ENCODE assay signal across 8 cellular contexts in the genomic region with DNA sequence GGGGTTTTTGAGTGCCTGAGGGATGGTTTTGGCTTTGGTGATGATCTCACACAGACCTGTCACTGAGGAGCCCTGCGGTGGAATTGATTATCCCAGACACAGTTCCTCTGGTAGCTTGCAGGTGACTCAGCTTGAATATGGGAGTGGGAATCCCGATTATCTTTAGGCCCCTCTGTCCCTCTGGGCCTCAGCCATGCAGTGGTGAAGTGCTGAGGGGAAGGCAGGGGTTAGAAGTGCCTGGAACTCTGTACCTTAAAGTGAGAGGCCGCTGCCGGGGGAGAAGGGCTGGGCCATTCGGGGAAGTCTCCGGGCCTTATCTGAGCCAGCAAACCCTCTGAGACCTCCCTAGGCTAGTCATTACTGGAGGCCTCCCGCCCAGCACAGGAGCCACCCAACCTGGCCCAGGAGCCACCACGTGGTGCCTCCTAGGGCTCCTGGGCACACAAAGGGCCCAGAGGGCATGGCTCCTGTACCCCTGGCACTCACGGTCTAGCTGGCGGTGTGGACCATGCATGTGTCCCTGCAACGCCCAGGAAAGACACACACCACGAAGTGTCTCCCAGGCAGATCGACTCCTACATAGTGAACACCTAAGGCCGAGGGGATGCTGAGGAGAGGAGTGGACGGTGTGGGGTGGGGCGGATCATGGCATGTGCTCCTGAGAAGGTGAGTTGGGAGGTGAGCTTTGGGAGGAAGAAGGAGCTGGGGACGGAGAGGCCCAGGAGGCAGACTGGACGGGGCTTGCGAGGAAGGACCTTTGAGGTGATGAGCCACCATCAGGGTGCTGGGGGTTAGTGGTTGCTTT. TPM values are rescaled to one million over a fixed set of nuclear protein-coding genes. Genes with fewer than 3 reads are reported as not detected.
DNase-seq lines count a peak whose midpoint lies in the region; ATAC-seq, FAIRE-seq and TF ChIP-seq lines count a peak whose summit lies in the region.

No MANE protein-coding gene starts in this region.

- TF ChIP-seq RAD21 in SK-N-SH (IDR thresholded peaks at IDR 0.05; ENCODE audit: low read length): no peak

- H3K9me3 ChIP-seq in SK-N-SH (no peaks in the 10 kb centered on the region), pancreas (no peaks in the 10 kb centered on the region), PC-3 (ENCODE audit: low read length) (no peaks in the 10 kb centered on the region)

- H3K27ac Mint-ChIP-seq in activated T-helper 2 cell treated with anti-CD3 and anti-CD28 coated beads, Interferon-gamma antibody, Interleukin-2, Interleukin-4, amounts not matched to agents 10 μg/mL and 5 μg/mL and 100 μg/mL, durations not matched to agents 14 hours and 24 hours and 36 hours: peak overlapping the region; percentile 83
- H3K27ac Mint-ChIP-seq in stimulated activated naive CD8-positive, alpha-beta T cell treated with anti-CD3 and anti-CD28 coated beads, Interleukin-15, amount 100 ng/mL, for 72 hours: peak overlapping the region; percentile 66 to 97

- H3K4me2 ChIP-seq in SK-N-SH (no peak overlapping the region), PC-3 (ENCODE audit: low read length) (no peak overlapping the region)

- H3K36me3 ChIP-seq in SK-N-SH (replicated peaks in 1 of 2; ENCODE audit: control insufficient read depth in 1 of 2, insufficient read depth in 2 of 2, low read length in 1 of 2): peaks cover 0 to 5% of the 10 kb centered on the region in 2 experiments
- no peaks in the 10 kb centered on the region for H3K36me3 ChIP-seq in pancreas
- H3K36me3 ChIP-seq in PC-3 (ENCODE audit: low read depth, low read length): peaks cover 8% of the 10 kb centered on the region; the same call in 1 of the 2 replicates

- H3K27ac ChIP-seq in SK-N-SH (ENCODE audit: low read depth in 2 of 2, low read length in 1 of 2): no peak overlapping the region; a peak in 1 of 4 replicates
- peak overlapping the region in 2 of 4 donors; percentile 33 to 41 for H3K27ac ChIP-seq in pancreas
- H3K27ac ChIP-seq in PC-3 (ENCODE audit: low read length): no peak overlapping the region

- no peak overlapping the region for H3K9ac ChIP-seq in SK-N-SH
- no peak overlapping the region for H3K9ac ChIP-seq in PC-3 (ENCODE audit: low read length)

- CTCF ChIA-PET in SK-N-SH (lab: Yijun Ruan, JAX) (interaction anchor here (1.0 kb wide), 1 partner anchor 37 kb away, joined by 3 read pairs; no protein-coding TSS in a partner anchor), PC-3 (lab: Charles Lee) (no interaction called here)

- no peaks in the 10 kb centered on the region for H3K9me3 Mint-ChIP-seq in activated T-helper 2 cell treated with anti-CD3 and anti-CD28 coated beads, Interferon-gamma antibody, Interleukin-2, Interleukin-4, amounts not matched to agents 10 μg/mL and 5 μg/mL and 100 μg/mL, durations not matched to agents 14 hours and 24 hours and 36 hours
- H3K9me3 Mint-ChIP-seq in stimulated activated naive CD8-positive, alpha-beta T cell treated with anti-CD3 and anti-CD28 coated beads, Interleukin-15, amount 100 ng/mL, for 72 hours: no peaks in the 10 kb centered on the region

- DNase-seq in activated T-helper 2 cell treated with anti-CD3 and anti-CD28 coated beads, Interferon-gamma antibody, Interleukin-2, Interleukin-4, amounts not matched to agents 10 μg/mL and 5 μg/mL and 100 μg/mL, durations not matched to agents 14 hours and 24 hours and 36 hours (ENCODE audit: low spot score): no peak
- DNase-seq in iPS-NIHi7 (ENCODE audit: extremely low spot score) (peak; percentile 40), SK-N-SH (no peak), pancreas (no peak), ACHN (no peak), PC-3 (no peak)
- no peak for DNase-seq in stimulated activated naive CD8-positive, alpha-beta T cell treated with anti-CD3 and anti-CD28 coated beads, Interleukin-15, amount 100 ng/mL, for 72 hours

- H3K79me2 ChIP-seq in SK-N-SH (ENCODE audit: insufficient read depth) (peaks cover 100% of the 10 kb centered on the region), PC-3 (ENCODE audit: low read length) (peaks cover 99% of the 10 kb centered on the region)

- H2AFZ ChIP-seq in SK-N-SH (ENCODE audit: low read depth) (no peak overlapping the region), PC-3 (ENCODE audit: low read length) (no peak overlapping the region)

- no peaks in the 10 kb centered on the region for H3F3A ChIP-seq in SK-N-SH (replicated peaks; ENCODE audit: insufficient read depth)
- H3F3A ChIP-seq in PC-3 (ENCODE audit: low read length, unreplicated experiment): no peaks in the 10 kb centered on the region

- intact Hi-C loops in activated T-helper 2 cell treated with anti-CD3 and anti-CD28 coated beads, Interferon-gamma antibody, Interleukin-2, Interleukin-4, amounts not matched to agents 10 μg/mL and 5 μg/mL and 100 μg/mL, durations not matched to agents 14 hours and 24 hours and 36 hours (cut with micrococcal nuclease): no loop called here
- intact Hi-C loops in pancreas (cut with DNase I): no loop called here
- intact Hi-C loops in PC-3 (cut with micrococcal nuclease): no loop called here

- ATAC-seq in HG02852 (IDR thresholded peaks at IDR 0.05; ENCODE audit: unreplicated experiment) (peak; percentile 32), pancreas (no peak), PC-3 (no peak)
- ATAC-seq in stimulated activated naive CD8-positive, alpha-beta T cell treated with anti-CD3 and anti-CD28 coated beads, Interleukin-15, amount 100 ng/mL, for 72 hours: peak; percentile 63

- POLR2A ChIA-PET in SK-N-SH (lab: Yijun Ruan, JAX): interaction anchor here (0.6 kb wide), 1 partner anchor 14 kb away, joined by 7 read pairs; no protein-coding TSS in a partner anchor
- POLR2A ChIA-PET in PC-3 (lab: Charles Lee; ENCODE audit: unreplicated experiment): interaction anchor here (0.5 kb wide), 1 partner anchor 15 kb away, joined by 3 read pairs; no protein-coding TSS in a partner anchor

- H3K4me3 ChIP-seq in SK-N-SH (ENCODE audit: low read depth in 2 of 2, low read length in 1 of 2) (no peak overlapping the region), pancreas (no peak overlapping the region), PC-3 (ENCODE audit: low read length) (no peak overlapping the region)

- peaks cover 38% of the 10 kb centered on the region for H3K4me1 Mint-ChIP-seq in activated T-helper 2 cell treated with anti-CD3 and anti-CD28 coated beads, Interferon-gamma antibody, Interleukin-2, Interleukin-4, amounts not matched to agents 10 μg/mL and 5 μg/mL and 100 μg/mL, durations not matched to agents 14 hours and 24 hours and 36 hours (ENCODE audit: low read depth)
- H3K4me1 Mint-ChIP-seq in stimulated activated naive CD8-positive, alpha-beta T cell treated with anti-CD3 and anti-CD28 coated beads, Interleukin-15, amount 100 ng/mL, for 72 hours: peaks cover 76% of the 10 kb centered on the region

- H3K4me1 ChIP-seq in SK-N-SH (ENCODE audit: control insufficient read depth in 1 of 2, insufficient read depth in 2 of 2, low read depth in 1 of 2, low read length in 1 of 2) (peaks cover 28 to 39% of the 10 kb centered on the region in 2 experiments; a peak in 2 of 4 replicates), pancreas (peaks cover 10 to 19% (median 12%) of the 10 kb centered on the region in 3 donors), PC-3 (ENCODE audit: insufficient read depth, low read length) (peaks cover 25% of the 10 kb centered on the region)

- WGBS in SK-N-SH (ENCODE audit: low lambda C conversion rate): 82% methylated on average over 15 of the region's 19 CpGs
- WGBS in pancreas, 2 donors: 82 to 86% methylated on average over 19 of the region's 19 CpGs

- no peak for TF ChIP-seq EP300 in SK-N-SH (IDR thresholded peaks at IDR 0.05; ENCODE audit: borderline replicate concordance in 1 of 2, low read depth in 1 of 2, low read length in 1 of 2)

- H3K9me2 ChIP-seq in SK-N-SH (no peaks in the 10 kb centered on the region), PC-3 (replicated peaks; ENCODE audit: low read length) (no peaks in the 10 kb centered on the region)

- peaks cover 31% of the 10 kb centered on the region for H3K36me3 Mint-ChIP-seq in activated T-helper 2 cell treated with anti-CD3 and anti-CD28 coated beads, Interferon-gamma antibody, Interleukin-2, Interleukin-4, amounts not matched to agents 10 μg/mL and 5 μg/mL and 100 μg/mL, durations not matched to agents 14 hours and 24 hours and 36 hours (ENCODE audit: low read depth)

- peak overlapping the region; percentile 63 for H3K4me3 Mint-ChIP-seq in activated T-helper 2 cell treated with anti-CD3 and anti-CD28 coated beads, Interferon-gamma antibody, Interleukin-2, Interleukin-4, amounts not matched to agents 10 μg/mL and 5 μg/mL and 100 μg/mL, durations not matched to agents 14 hours and 24 hours and 36 hours (ENCODE audit: low read depth)
- peak overlapping the region; percentile 61 to 80 for H3K4me3 Mint-ChIP-seq in stimulated activated naive CD8-positive, alpha-beta T cell treated with anti-CD3 and anti-CD28 coated beads, Interleukin-15, amount 100 ng/mL, for 72 hours

- H3K27me3 ChIP-seq in SK-N-SH (ENCODE audit: insufficient read depth) (no peaks in the 10 kb centered on the region), pancreas (no peaks in the 10 kb centered on the region), PC-3 (ENCODE audit: low read length) (no peaks in the 10 kb centered on the region)

- no TSS peak for BruUV-seq in PC-3 (replicated peaks; lab: Mats Ljungman, UMichigan)

- TF ChIP-seq CTCF in SK-N-SH (IDR thresholded peaks at IDR 0.05) (no peak), pancreas (IDR thresholded peaks at IDR 0.05) (no peak), PC-3 (conservative IDR thresholded peaks at IDR 0.05; ENCODE audit: low read depth, low read length) (no peak)

- no peaks in the 10 kb centered on the region for H3K27me3 Mint-ChIP-seq in activated T-helper 2 cell treated with anti-CD3 and anti-CD28 coated beads, Interferon-gamma antibody, Interleukin-2, Interleukin-4, amounts not matched to agents 10 μg/mL and 5 μg/mL and 100 μg/mL, durations not matched to agents 14 hours and 24 hours and 36 hours (ENCODE audit: low read depth)
- no peaks in the 10 kb centered on the region for H3K27me3 Mint-ChIP-seq in stimulated activated naive CD8-positive, alpha-beta T cell treated with anti-CD3 and anti-CD28 coated beads, Interleukin-15, amount 100 ng/mL, for 72 hours

- H4K20me1 ChIP-seq in SK-N-SH (ENCODE audit: insufficient read depth) (peaks cover 84% of the 10 kb centered on the region), PC-3 (ENCODE audit: low read length) (peaks cover 12% of the 10 kb centered on the region; the same call in 1 of the 2 replicates)

- FAIRE-seq in pancreas (lab: Jason Lieb, UNC): no peak

- in situ Hi-C loops in ACHN (cut with HindIII; ENCODE audit: low pct_ligation_motif_present, low pct_unique_long_range_greater_than_20kb, low sequenced_read_pairs): no loop called here

RNA-seq across cellular contexts. Expression of a gene that starts 56.2 kb away (rescaled TPM):
- 197 TPM in 2 replicates for total RNA-seq in activated T-helper 2 cell treated with anti-CD3 and anti-CD28 coated beads, Interferon-gamma antibody, Interleukin-2, Interleukin-4, amounts not matched to agents 10 μg/mL and 5 μg/mL and 100 μg/mL, durations not matched to agents 14 hours and 24 hours and 36 hours
- polyA plus RNA-seq in SK-N-SH (2012; rRNA removed) (32.0 and 38.7 TPM in 2 replicates), pancreas (1 to 10 TPM; 6.7 to 8.8 TPM)
- 35.7 and 35.8 TPM in 2 replicates for polyA plus RNA-seq in SK-N-SH (2012; cell fraction: cytosol; rRNA removed)
- polyA plus RNA-seq in SK-N-SH (2012; cell fraction: nucleus; rRNA removed): 38.1 and 44.0 TPM in 2 replicates
- total RNA-seq in pancreas (10 to 100 TPM in 3 of 6 donors, 1 to 10 TPM in 3; 7.2 to 18.1 (median 10.6) TPM), PC-3 (2014; rRNA removed) (189 and 208 TPM in 2 replicates)

Comparison
In these comparisons a context has a peak if more than half of its experiments do, and no peak if none do; other contexts are left out.
1. ATAC-seq: peak in HG02852 (single experiment) and stimulated activated naive CD8-positive, alpha-beta T cell treated with anti-CD3 and anti-CD28 coated beads, Interleukin-15, amount 100 ng/mL, for 72 hours (single experiment); none in pancreas (0 of 4) and PC-3 (single experiment).